21 cellular contexts compared by ENCODE assay signal in genomic region chr12:41819948-41820347, GRCh38.
DNase-seq lines count a peak whose midpoint lies in the region; ATAC-seq, FAIRE-seq and TF ChIP-seq lines count a peak whose summit lies in the region.
"Had no signal": no experiment of that assay in that cellular context is flagged by ENCODE, and none has a peak within 500 bp of the region (broad histone marks: within the 10 kb centered on the region; RNA-seq: fewer than 3 reads in every experiment).

No MANE protein-coding gene starts in this region.

- H3K27ac ChIP-seq in HepG2 (ENCODE audit: extremely low read length, insufficient read depth, low read length) (no peak overlapping the region), right lobe of liver (no peak overlapping the region), SK-N-MC (peak overlapping the region; percentile 53)
- H3K27ac ChIP-seq: BLaER1 treated with 17β-estradiol and CSF1 and Interleukin-3, amounts not matched to agents 10 nM and 100 nM; C4-2B had no signal

- H3K4me3 ChIP-seq in HepG2 (replicated peaks in 1 of 3; ENCODE audit: insufficient read depth in 1 of 3, low read depth in 2 of 3, low read length in 3 of 3), result no peak overlapping the region
- H3K4me3 ChIP-seq in right lobe of liver, result no peak overlapping the region
- no peak overlapping the region for H3K4me3 ChIP-seq in SK-N-MC
- H3K4me3 ChIP-seq: BLaER1 treated with 17β-estradiol and CSF1 and Interleukin-3, amounts not matched to agents 10 nM and 100 nM had no signal

- no peak for FAIRE-seq in HepG2 (lab: Jason Lieb, UNC)
- FAIRE-seq: A204.1, D721Med, G401.6, GM12891, GM19239 had no signal

- H2AFZ ChIP-seq in HepG2 (ENCODE audit: low read length), result no peak overlapping the region

- H3K36me3 ChIP-seq in HepG2 (replicated peaks in 1 of 2; ENCODE audit: control insufficient read depth in 1 of 2, insufficient read depth in 2 of 2, low read length in 2 of 2) (no peaks in the 10 kb centered on the region), right lobe of liver (no peaks in the 10 kb centered on the region), SK-N-MC (ENCODE audit: insufficient read depth, low read length) (no peaks in the 10 kb centered on the region)
- H3K36me3 ChIP-seq: BLaER1 treated with 17β-estradiol and CSF1 and Interleukin-3, amounts not matched to agents 10 nM and 100 nM had no signal

- peaks cover 1% of the 10 kb centered on the region for H3K27me3 Mint-ChIP-seq in mesothelial cell of epicardium (ENCODE audit: low read depth)
- H3K27me3 Mint-ChIP-seq: B cell had no signal

- no peak for TF ChIP-seq CTCF in HepG2 (CRISPR knock-in tag; IDR thresholded peaks at IDR 0.05)
- no peak for TF ChIP-seq CTCF in right lobe of liver (IDR thresholded peaks at IDR 0.05)
- no peak for TF ChIP-seq CTCF in mesothelial cell of epicardium (IDR thresholded peaks at IDR 0.05; ENCODE audit: unreplicated experiment)

- H3K9me3 ChIP-seq in HepG2 (ENCODE audit: low read length) (no peaks in the 10 kb centered on the region), right lobe of liver (no peaks in the 10 kb centered on the region), SK-N-MC (ENCODE audit: low read depth, low read length) (no peaks in the 10 kb centered on the region)
- H3K9me3 ChIP-seq: BLaER1 treated with 17β-estradiol and CSF1 and Interleukin-3, amounts not matched to agents 10 nM and 100 nM; Caco-2 had no signal

- H3K27ac Mint-ChIP-seq in mesothelial cell of epicardium, result no peak overlapping the region
- H3K27ac Mint-ChIP-seq: B cell; CD4-positive, alpha-beta T cell; CD8-positive, alpha-beta T cell had no signal

- H3K9me3 Mint-ChIP-seq in mesothelial cell of epicardium, result no peaks in the 10 kb centered on the region
- H3K9me3 Mint-ChIP-seq: CD4-positive, alpha-beta T cell; CD8-positive, alpha-beta T cell had no signal

- CTCF ChIA-PET in HepG2 (lab: Yijun Ruan, JAX; ENCODE audit: low intra/inter-chr PET ratio, low total read pairs), result no interaction called here

- H3K27me3 ChIP-seq in HepG2 (ENCODE audit: control insufficient read depth in 1 of 2, insufficient read depth in 2 of 2, low read length in 2 of 2) (no peaks in the 10 kb centered on the region), right lobe of liver (no peaks in the 10 kb centered on the region)
- H3K27me3 ChIP-seq: BLaER1 treated with 17β-estradiol and CSF1 and Interleukin-3, amounts not matched to agents 10 nM and 100 nM had no signal

- H3K9ac ChIP-seq in HepG2 (ENCODE audit: insufficient read depth, low read depth, low read length) (no peak overlapping the region), SK-N-MC (ENCODE audit: insufficient read length) (no peak overlapping the region)
- H3K9ac ChIP-seq: BLaER1 treated with 17β-estradiol and CSF1 and Interleukin-3, amounts not matched to agents 10 nM and 100 nM had no signal

- in situ Hi-C loops in HepG2 (cut with HindIII; ENCODE audit: extremely low pct_ligation_motif_present, low pct_unique_long_range_greater_than_20kb), result no loop called here

- TF ChIP-seq RAD21 in HepG2 (CRISPR knock-in tag; IDR thresholded peaks at IDR 0.05), result no peak

- H3K36me3 Mint-ChIP-seq in mesothelial cell of epicardium, result no peaks in the 10 kb centered on the region
- H3K36me3 Mint-ChIP-seq: CD8-positive, alpha-beta T cell had no signal

- WGBS in HepG2 (ENCODE audit: low lambda C conversion rate), result 29% methylated on average over 3 of the region's 3 CpGs
- 68% methylated on average over 3 of the region's 3 CpGs for WGBS in right lobe of liver (ENCODE audit: insufficient coverage, low coverage, low lambda C conversion rate, missing lambda C conversion rate)

- no peaks in the 10 kb centered on the region for H3K4me1 ChIP-seq in HepG2 (ENCODE audit: insufficient read depth, low read length)
- H3K4me1 ChIP-seq in right lobe of liver, result no peaks in the 10 kb centered on the region
- H3K4me1 ChIP-seq: BLaER1 treated with 17β-estradiol and CSF1 and Interleukin-3, amounts not matched to agents 10 nM and 100 nM; Caco-2 had no signal

- DNase-seq in HepG2 (ENCODE audit: low spot score) (no peak), right lobe of liver (no peak), SK-N-MC (ENCODE audit: low read depth, low spot score) (no peak), mesothelial cell of epicardium (ENCODE audit: low spot score in 2 of 2, unreplicated experiment in 2 of 2) (no peak)
- DNase-seq: 8988T; AML-193; Caco-2; Calu3; CD4-positive, alpha-beta T cell; CD8-positive, alpha-beta T cell; DMS79 treated with DMSO at 0.1 percent for 48 hours; GF-D8 had no signal

- no peaks in the 10 kb centered on the region for H4K20me1 ChIP-seq in HepG2 (ENCODE audit: insufficient read depth, low read length)
- H4K20me1 ChIP-seq: BLaER1 treated with 17β-estradiol and CSF1 and Interleukin-3, amounts not matched to agents 10 nM and 100 nM had no signal

- intact Hi-C loops in HepG2 (cut with micrococcal nuclease; ENCODE audit: unreplicated experiment) (no loop called here), right lobe of liver (cut with DNase I) (no loop called here)

- POLR2A ChIA-PET in HepG2 (lab: Yijun Ruan, JAX), result no interaction called here

- BruUV-seq in HepG2 (replicated peaks; lab: Mats Ljungman, UMichigan), result no TSS peak

- ATAC-seq in HepG2 (no peak), right lobe of liver (no peak), GM21390 (IDR thresholded peaks at IDR 0.05; ENCODE audit: unreplicated experiment) (no peak)
- ATAC-seq: CD8-positive, alpha-beta T cell had no signal

- no peaks in the 10 kb centered on the region for H3K79me2 ChIP-seq in HepG2 (ENCODE audit: insufficient read depth, low read length)

- no peak overlapping the region for H3K4me3 Mint-ChIP-seq in mesothelial cell of epicardium
- H3K4me3 Mint-ChIP-seq: B cell; CD4-positive, alpha-beta T cell; CD8-positive, alpha-beta T cell had no signal

- H3K4me1 Mint-ChIP-seq in mesothelial cell of epicardium, result no peaks in the 10 kb centered on the region
- H3K4me1 Mint-ChIP-seq: B cell had no signal

- TF ChIP-seq POLR2A in HepG2 (IDR thresholded peaks at IDR 0.05; ENCODE audit: insufficient read depth in 1 of 2, low read depth in 2 of 2, low read length in 2 of 2), result no peak
- TF ChIP-seq POLR2A in right lobe of liver (IDR thresholded peaks at IDR 0.05), result no peak

- no peak overlapping the region for H3K4me2 ChIP-seq in HepG2 (ENCODE audit: low read depth, low read length)
- H3K4me2 ChIP-seq: BLaER1 treated with 17β-estradiol and CSF1 and Interleukin-3, amounts not matched to agents 10 nM and 100 nM had no signal

- TF ChIP-seq EP300 in HepG2 (IDR thresholded peaks at IDR 0.05; ENCODE audit: low read depth in 2 of 2, low read length in 2 of 2) (no peak), HepG2 (CRISPR knock-in tag; IDR thresholded peaks at IDR 0.05; ENCODE audit: borderline replicate concordance) (no peak)

TF ChIP-seq in HepG2, 621 proteins besides CTCF, POLR2A, EP300 and RAD21 (continues in another document):
- no peak for TF ChIP-seq SNAPC4 (CRISPR knock-in tag; IDR thresholded peaks at IDR 0.05)
- no peak for TF ChIP-seq TCF7 (IDR thresholded peaks at IDR 0.05; ENCODE audit: low read depth)
- peak; percentile 60 for TF ChIP-seq HNRNPK (IDR thresholded peaks at IDR 0.05; ENCODE audit: low read depth, low read length, poor library complexity, severe bottlenecking)
